Comparison of ENCODE assay signal across 17 cellular contexts in the genomic region with DNA sequence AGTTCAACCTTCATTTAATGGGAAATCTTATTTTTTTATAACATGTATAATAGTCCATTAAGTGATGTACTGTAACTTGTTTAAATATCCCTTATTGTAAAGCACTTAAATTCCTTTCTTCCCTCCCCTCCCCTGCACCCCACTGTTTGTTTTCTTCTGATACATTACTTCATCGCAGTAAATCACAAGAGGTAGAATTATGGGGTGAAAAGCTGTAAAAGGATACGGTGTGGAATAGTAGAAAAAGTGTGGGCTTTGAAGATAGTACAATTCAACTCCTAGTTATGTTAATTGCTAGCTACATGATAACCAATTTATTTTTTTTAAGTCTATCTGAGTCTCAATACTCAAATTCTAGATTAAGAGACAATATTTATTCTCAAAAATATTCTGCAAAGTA. TPM values are rescaled to one million over a fixed set of nuclear protein-coding genes. Genes with fewer than 3 reads are reported as not detected.
A peak's percentile ranks its signal among the peaks of the same experiment; 100 is the strongest.
DNase-seq lines count a peak whose midpoint lies in the region; TF ChIP-seq lines count a peak whose summit lies in the region.
"Had no signal": no experiment of that assay in that cellular context is flagged by ENCODE, and none has a peak within 500 bp of the region (broad histone marks: within the 10 kb centered on the region; RNA-seq: fewer than 3 reads in every experiment).

No MANE protein-coding gene starts in this region.

- H3K36me3 Mint-ChIP-seq in Calu3 (ENCODE audit: insufficient read depth, unreplicated experiment) = no peaks in the 10 kb centered on the region

- H3K4me3 Mint-ChIP-seq in Calu3 (ENCODE audit: low read depth, unreplicated experiment) = no peak overlapping the region
- H3K4me3 Mint-ChIP-seq: CD4-positive, alpha-beta memory T cell; GM23338; H9 had no signal

- no peaks in the 10 kb centered on the region for H3K9me3 ChIP-seq in HEK293 (ENCODE audit: control insufficient read depth, insufficient read depth, low read depth, low read length)
- H3K9me3 ChIP-seq: A549 had no signal

- no peaks in the 10 kb centered on the region for H3K9me3 Mint-ChIP-seq in Calu3 (ENCODE audit: low read depth, unreplicated experiment)

- H3K27ac Mint-ChIP-seq in Calu3 (ENCODE audit: unreplicated experiment) = no peak overlapping the region

- TF ChIP-seq CTCF in HEK293 (tag by site-specific recombination; IDR thresholded peaks at IDR 0.05) (no peak), brain microvascular endothelial cell (IDR thresholded peaks at IDR 0.05; ENCODE audit: low read depth, low read length, missing control alignments) (no peak), Calu3 (IDR thresholded peaks at IDR 0.05; ENCODE audit: unreplicated experiment) (no peak)

- POLR2A ChIA-PET in HEK293 (lab: Yijun Ruan, JAX) = no interaction called here

- H3K36me3 ChIP-seq in HEK293 (ENCODE audit: control insufficient read depth in 2 of 2, insufficient read depth in 1 of 2, low read length in 2 of 2) = no peaks in the 10 kb centered on the region
- H3K36me3 ChIP-seq in brain microvascular endothelial cell (replicated peaks) = no peaks in the 10 kb centered on the region

- no peaks in the 10 kb centered on the region for H3K27me3 ChIP-seq in brain microvascular endothelial cell (replicated peaks)

- DNase-seq in NCI-H2227 (lab: John Stamatoyannopoulos, UW; ENCODE audit: unreplicated experiment) (peak; percentile 19), brain microvascular endothelial cell (no peak), left kidney (ENCODE audit: low read depth, low spot score) (peak; percentile 47), Calu3 (no peak), cardiac septum (ENCODE audit: low spot score) (no peak), kidney tubule cell (ENCODE audit: low spot score) (no peak)
- DNase-seq: 8988T; C1 segment of cervical spinal cord; CD4-positive, alpha-beta memory T cell; COR-L47; DMS153; GDM1; H9 had no signal

- H3K4me1 ChIP-seq in HEK293 (ENCODE audit: control insufficient read depth, insufficient read depth, low read length) = peaks cover 9% of the 10 kb centered on the region; the same call in 1 of the 2 replicates
- H3K4me1 ChIP-seq: A549 had no signal

- H3K4me3 ChIP-seq in HEK293 (ENCODE audit: low read depth, low read length) (no peak overlapping the region), brain microvascular endothelial cell (ENCODE audit: low read depth, low read length) (no peak overlapping the region)
- H3K4me3 ChIP-seq: A549, GM12878, GM23338 had no signal

- BruUV-seq in Calu3 (replicated peaks; lab: Mats Ljungman, UMichigan) = no TSS peak

- in situ Hi-C loops in brain microvascular endothelial cell (cut with HindIII; ENCODE audit: low pct_ligation_motif_present, low sequenced_read_pairs) = no loop called here

- no peak overlapping the region for H3K27ac ChIP-seq in HEK293 (ENCODE audit: extremely low read depth, low read depth, low read length)
- peak overlapping the region; percentile 93 for H3K27ac ChIP-seq in brain microvascular endothelial cell
- H3K27ac ChIP-seq: A549 had no signal

- CTCF ChIA-PET in HEK293 (lab: Yijun Ruan, JAX) (interaction anchor here (3.0 kb wide), 1 partner anchor 9 kb away, joined by 16 read pairs; no protein-coding TSS in a partner anchor), Calu3 (lab: Charles Lee) (interaction anchor here (0.5 to 2.1 kb wide), 2 partner anchors 8 to 208 kb away, joined by 3 to 6 read pairs; no protein-coding TSS in a partner anchor)

- H3K4me1 Mint-ChIP-seq in Calu3 (ENCODE audit: low read depth, unreplicated experiment) = no peaks in the 10 kb centered on the region

- intact Hi-C loops in Calu3 (cut with micrococcal nuclease; ENCODE audit: unreplicated experiment) = loop anchor here (10.0 kb wide), 1 partner anchor 352 kb away; no protein-coding TSS in a partner anchor
- intact Hi-C loops in cardiac septum (cut with DNase I) = no loop called here

- H3K27me3 Mint-ChIP-seq in Calu3 (ENCODE audit: unreplicated experiment) = no peaks in the 10 kb centered on the region
- H3K27me3 Mint-ChIP-seq: CD4-positive, alpha-beta memory T cell had no signal

TF ChIP-seq in HEK293, 187 proteins besides CTCF, POLR2A, EP300 and RAD21 (continues in another document):
- TF ChIP-seq ZXDB (tag by site-specific recombination; IDR thresholded peaks at IDR 0.05) (no peak), SP7 (tag by site-specific recombination; IDR thresholded peaks at IDR 0.05) (peak; percentile 98), ZNF596 (tag by site-specific recombination; IDR thresholded peaks at IDR 0.05) (no peak), ZNF707 (tag by site-specific recombination; IDR thresholded peaks at IDR 0.05) (no peak), ZNF785 (tag by site-specific recombination; IDR thresholded peaks at IDR 0.05) (no peak), ZNF843 (tag by site-specific recombination; IDR thresholded peaks at IDR 0.05) (peak; percentile 49; the same call in 1 of the 2 replicates), ZNF138 (tag by site-specific recombination; IDR thresholded peaks at IDR 0.05; ENCODE audit: borderline replicate concordance) (no peak)
- TF ChIP-seq, protein P1, sequence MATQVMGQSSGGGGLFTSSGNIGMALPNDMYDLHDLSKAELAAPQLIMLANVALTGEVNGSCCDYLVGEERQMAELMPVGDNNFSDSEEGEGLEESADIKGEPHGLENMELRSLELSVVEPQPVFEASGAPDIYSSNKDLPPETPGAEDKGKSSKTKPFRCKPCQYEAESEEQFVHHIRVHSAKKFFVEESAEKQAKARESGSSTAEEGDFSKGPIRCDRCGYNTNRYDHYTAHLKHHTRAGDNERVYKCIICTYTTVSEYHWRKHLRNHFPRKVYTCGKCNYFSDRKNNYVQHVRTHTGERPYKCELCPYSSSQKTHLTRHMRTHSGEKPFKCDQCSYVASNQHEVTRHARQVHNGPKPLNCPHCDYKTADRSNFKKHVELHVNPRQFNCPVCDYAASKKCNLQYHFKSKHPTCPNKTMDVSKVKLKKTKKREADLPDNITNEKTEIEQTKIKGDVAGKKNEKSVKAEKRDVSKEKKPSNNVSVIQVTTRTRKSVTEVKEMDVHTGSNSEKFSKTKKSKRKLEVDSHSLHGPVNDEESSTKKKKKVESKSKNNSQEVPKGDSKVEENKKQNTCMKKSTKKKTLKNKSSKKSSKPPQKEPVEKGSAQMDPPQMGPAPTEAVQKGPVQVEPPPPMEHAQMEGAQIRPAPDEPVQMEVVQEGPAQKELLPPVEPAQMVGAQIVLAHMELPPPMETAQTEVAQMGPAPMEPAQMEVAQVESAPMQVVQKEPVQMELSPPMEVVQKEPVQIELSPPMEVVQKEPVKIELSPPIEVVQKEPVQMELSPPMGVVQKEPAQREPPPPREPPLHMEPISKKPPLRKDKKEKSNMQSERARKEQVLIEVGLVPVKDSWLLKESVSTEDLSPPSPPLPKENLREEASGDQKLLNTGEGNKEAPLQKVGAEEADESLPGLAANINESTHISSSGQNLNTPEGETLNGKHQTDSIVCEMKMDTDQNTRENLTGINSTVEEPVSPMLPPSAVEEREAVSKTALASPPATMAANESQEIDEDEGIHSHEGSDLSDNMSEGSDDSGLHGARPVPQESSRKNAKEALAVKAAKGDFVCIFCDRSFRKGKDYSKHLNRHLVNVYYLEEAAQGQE (tag by site-specific recombination; IDR thresholded peaks at IDR 0.05) = no peak
- TF ChIP-seq, protein P2, sequence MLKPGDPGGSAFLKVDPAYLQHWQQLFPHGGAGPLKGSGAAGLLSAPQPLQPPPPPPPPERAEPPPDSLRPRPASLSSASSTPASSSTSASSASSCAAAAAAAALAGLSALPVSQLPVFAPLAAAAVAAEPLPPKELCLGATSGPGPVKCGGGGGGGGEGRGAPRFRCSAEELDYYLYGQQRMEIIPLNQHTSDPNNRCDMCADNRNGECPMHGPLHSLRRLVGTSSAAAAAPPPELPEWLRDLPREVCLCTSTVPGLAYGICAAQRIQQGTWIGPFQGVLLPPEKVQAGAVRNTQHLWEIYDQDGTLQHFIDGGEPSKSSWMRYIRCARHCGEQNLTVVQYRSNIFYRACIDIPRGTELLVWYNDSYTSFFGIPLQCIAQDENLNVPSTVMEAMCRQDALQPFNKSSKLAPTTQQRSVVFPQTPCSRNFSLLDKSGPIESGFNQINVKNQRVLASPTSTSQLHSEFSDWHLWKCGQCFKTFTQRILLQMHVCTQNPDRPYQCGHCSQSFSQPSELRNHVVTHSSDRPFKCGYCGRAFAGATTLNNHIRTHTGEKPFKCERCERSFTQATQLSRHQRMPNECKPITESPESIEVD (tag by site-specific recombination; IDR thresholded peaks at IDR 0.05) = peak; percentile 87
- TF ChIP-seq, protein P3, sequence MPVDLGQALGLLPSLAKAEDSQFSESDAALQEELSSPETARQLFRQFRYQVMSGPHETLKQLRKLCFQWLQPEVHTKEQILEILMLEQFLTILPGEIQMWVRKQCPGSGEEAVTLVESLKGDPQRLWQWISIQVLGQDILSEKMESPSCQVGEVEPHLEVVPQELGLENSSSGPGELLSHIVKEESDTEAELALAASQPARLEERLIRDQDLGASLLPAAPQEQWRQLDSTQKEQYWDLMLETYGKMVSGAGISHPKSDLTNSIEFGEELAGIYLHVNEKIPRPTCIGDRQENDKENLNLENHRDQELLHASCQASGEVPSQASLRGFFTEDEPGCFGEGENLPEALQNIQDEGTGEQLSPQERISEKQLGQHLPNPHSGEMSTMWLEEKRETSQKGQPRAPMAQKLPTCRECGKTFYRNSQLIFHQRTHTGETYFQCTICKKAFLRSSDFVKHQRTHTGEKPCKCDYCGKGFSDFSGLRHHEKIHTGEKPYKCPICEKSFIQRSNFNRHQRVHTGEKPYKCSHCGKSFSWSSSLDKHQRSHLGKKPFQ (tag by site-specific recombination; IDR thresholded peaks at IDR 0.05) = no peak

RNA-seq across cellular contexts. Expression of a gene that starts 41.9 kb away (rescaled TPM):
- total RNA-seq in Calu3 (2022) (24.5 and 25.2 TPM in 2 replicates), cardiac septum (3.4 TPM)

Comparison
In these comparisons a context has a peak if more than half of its experiments do, and no peak if none do; other contexts are left out.
1. DNase-seq: peak in NCI-H2227 (single experiment) and left kidney (single experiment); none in brain microvascular endothelial cell (single experiment), Calu3 (single experiment), cardiac septum (single experiment) and kidney tubule cell (single experiment).